Comparison of ENCODE assay signal across 8 cellular contexts in the genomic region with DNA sequence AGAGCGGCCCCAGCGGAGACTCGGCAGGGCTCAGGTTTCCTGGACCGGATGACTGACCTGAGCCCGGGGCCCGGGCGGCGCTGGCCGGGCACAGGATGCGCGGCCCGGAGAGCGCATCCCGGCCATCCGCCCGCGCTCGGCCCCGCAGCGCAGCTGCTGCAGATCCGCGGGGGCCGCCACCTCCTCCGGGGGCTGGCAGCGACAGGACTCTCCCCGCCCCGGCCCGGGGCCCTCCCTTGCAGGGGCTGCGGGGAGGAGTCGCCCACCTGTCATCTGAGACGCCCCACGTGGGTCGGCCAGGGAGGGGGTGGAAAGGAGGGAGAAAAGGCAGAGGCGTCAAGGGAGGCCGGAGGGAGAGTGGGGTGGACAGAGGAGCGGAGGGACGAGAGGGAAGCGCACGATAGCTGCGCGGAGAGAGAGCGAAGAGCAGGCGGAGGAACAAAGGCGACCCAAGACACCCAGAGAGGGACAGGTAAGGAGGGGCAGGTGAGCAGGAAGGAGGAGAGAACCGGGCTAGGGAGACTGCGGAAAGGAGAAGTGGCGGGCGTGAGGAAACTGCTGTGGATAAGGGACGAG. TPM values are rescaled to one million over a fixed set of nuclear protein-coding genes. Genes with fewer than 3 reads are reported as not detected.
DNase-seq lines count a peak whose midpoint lies in the region; ATAC-seq and TF ChIP-seq lines count a peak whose summit lies in the region.

No MANE protein-coding gene starts in this region.

- peak; percentile 32 to 63 for DNase-seq in activated CD8-positive, alpha-beta memory T cell treated with anti-CD3 and anti-CD28 coated beads for 1 hour (ENCODE audit: extremely low read depth in 1 of 2, low read depth in 1 of 2)
- no peak for DNase-seq in activated CD8-positive, alpha-beta memory T cell treated with anti-CD3 and anti-CD28 coated beads for 24 hours
- peak; percentile 71 to 81 for DNase-seq in NCI-H1930 (lab: John Stamatoyannopoulos, UW)
- peak; percentile 94 for DNase-seq in chondrocyte (ENCODE audit: low spot score)
- DNase-seq in stimulated activated CD4-positive, alpha-beta T cell treated with anti-CD3 and anti-CD28 coated beads, Interleukin-1b, Interleukin-23, amount 100 ng/mL, for 48 hours = peak; percentile 62

- H3K27ac ChIP-seq in layer of hippocampus (ENCODE audit: low read depth, low read length) = peak overlapping the region; percentile 99

- no peaks in the 10 kb centered on the region for H3K27me3 Mint-ChIP-seq in chondrocyte (ENCODE audit: low read depth)

- H3K4me3 Mint-ChIP-seq in chondrocyte (ENCODE audit: unreplicated experiment) = peak overlapping the region; percentile 98

- ATAC-seq in HG02840 (IDR thresholded peaks at IDR 0.05; ENCODE audit: low FRiP score, unreplicated experiment) = peak; percentile 53

- no peaks in the 10 kb centered on the region for H3K9me3 Mint-ChIP-seq in chondrocyte (ENCODE audit: low read depth)

- no peak for TF ChIP-seq CTCF in WI38 (IDR thresholded peaks at IDR 0.05; ENCODE audit: low read depth, low read length)
- no peak for TF ChIP-seq CTCF in chondrocyte (IDR thresholded peaks at IDR 0.05)

- H3K4me1 Mint-ChIP-seq in chondrocyte (ENCODE audit: low read depth) = peaks cover 44% of the 10 kb centered on the region

- peak overlapping the region; percentile 80 for H3K4me3 ChIP-seq in WI38 (ENCODE audit: low read depth, low read length)

- H3K27me3 ChIP-seq in layer of hippocampus (ENCODE audit: control insufficient read depth, insufficient read depth, low read length) = no peaks in the 10 kb centered on the region

- H3K27ac Mint-ChIP-seq in chondrocyte (ENCODE audit: unreplicated experiment) = peak overlapping the region; percentile 100

- H3K36me3 Mint-ChIP-seq in chondrocyte (ENCODE audit: low read depth) = peaks cover 8% of the 10 kb centered on the region

RNA-seq across cellular contexts. Expression of a gene that starts 0.5 kb away (rescaled TPM):
- 267 to 300 TPM (median 269 TPM) in 3 replicates for total RNA-seq in chondrocyte

RNA-seq across cellular contexts. Expression of a gene that starts 54.5 kb away (rescaled TPM):
- total RNA-seq in chondrocyte = 109 to 119 TPM (median 112 TPM) in 3 replicates
